18 cellular contexts compared by ENCODE assay signal in genomic region chr1:22978299-22978698, GRCh38. TPM values are rescaled to one million over a fixed set of nuclear protein-coding genes. Genes with fewer than 3 reads are reported as not detected.
DNase-seq lines count a peak whose midpoint lies in the region; ATAC-seq and TF ChIP-seq lines count a peak whose summit lies in the region.
"Had no signal": no experiment of that assay in that cellular context is flagged by ENCODE, and none has a peak within 500 bp of the region (broad histone marks: within the 10 kb centered on the region; RNA-seq: fewer than 3 reads in every experiment).

No MANE protein-coding gene starts in this region.

- no peaks in the 10 kb centered on the region for H3K9me3 ChIP-seq in tibial nerve
- H3K9me3 ChIP-seq in heart left ventricle = no peaks in the 10 kb centered on the region

- DNase-seq in Daoy (ENCODE audit: low read depth) = peak; percentile 49
- DNase-seq in M059J (ENCODE audit: low read depth) = peak; percentile 73
- peak; percentile 15 for DNase-seq in brain microvascular endothelial cell
- DNase-seq in kidney epithelial cell (ENCODE audit: low read depth) = peak; percentile 31
- no peak for DNase-seq in NCI-H82 treated with DMSO at 0.1 percent for 48 hours (lab: John Stamatoyannopoulos, UW; ENCODE audit: unreplicated experiment)
- DNase-seq in tibial nerve (ENCODE audit: low spot score in 2 of 2) = no peak
- DNase-seq in heart left ventricle = no peak
- DNase-seq: activated CD8-positive, alpha-beta T cell treated with anti-CD3 and anti-CD28 coated beads, Interleukin-2, amount 10 ng/mL, durations not matched to agents 7 days and 5 days; activated naive CD8-positive, alpha-beta T cell treated with anti-CD3 and anti-CD28 coated beads, Interleukin-2, amount 50 U/mL, for 24 hours; cerebellar nuclear complex; NCI-H1092 treated with DMSO at 0.1 percent for 48 hours; NCI-H2171 treated with DMSO at 0.1 percent for 48 hours; NK-92 treated with Interleukin-12 subunit alpha and Interleukin-12 subunit beta, amount 100 ng/mL, for 24 hours; right cardiac atrium; SHP77 treated with DMSO at 0.1 percent for 48 hours; T-helper 17 cell had no signal

- no peak overlapping the region for H3K4me3 ChIP-seq in brain microvascular endothelial cell (ENCODE audit: low read depth, low read length)
- no peak overlapping the region for H3K4me3 ChIP-seq in kidney epithelial cell (ENCODE audit: low read depth, low read length)
- H3K4me3 ChIP-seq in tibial nerve = no peak overlapping the region
- no peak overlapping the region for H3K4me3 ChIP-seq in heart left ventricle

- no peaks in the 10 kb centered on the region for H3K4me1 ChIP-seq in tibial nerve
- no peaks in the 10 kb centered on the region for H3K4me1 ChIP-seq in heart left ventricle

- TF ChIP-seq EP300 in tibial nerve (IDR thresholded peaks at IDR 0.05) = no peak

- H3K27me3 ChIP-seq in brain microvascular endothelial cell (replicated peaks) (no peaks in the 10 kb centered on the region), kidney epithelial cell (ENCODE audit: control insufficient read depth, insufficient read depth, low read length) (no peaks in the 10 kb centered on the region), tibial nerve (no peaks in the 10 kb centered on the region), heart left ventricle (peaks cover 0 to 16% (median 0%) of the 10 kb centered on the region in 9 donors)

- ATAC-seq in GM18502 (IDR thresholded peaks at IDR 0.05; ENCODE audit: poor library complexity, unreplicated experiment) (no peak), heart left ventricle (no peak)
- ATAC-seq: activated CD8-positive, alpha-beta T cell treated with anti-CD3 and anti-CD28 coated beads, Interleukin-2, amount 10 ng/mL, durations not matched to agents 7 days and 5 days; activated naive CD8-positive, alpha-beta T cell treated with anti-CD3 and anti-CD28 coated beads, Interleukin-2, amount 50 U/mL, for 24 hours; right cardiac atrium; T-helper 17 cell; WTC11 had no signal

- TF ChIP-seq CTCF in brain microvascular endothelial cell (IDR thresholded peaks at IDR 0.05; ENCODE audit: low read depth, low read length, missing control alignments) (no peak), kidney epithelial cell (IDR thresholded peaks at IDR 0.05; ENCODE audit: insufficient read depth, low read length, poor library complexity, severe bottlenecking) (no peak), tibial nerve (IDR thresholded peaks at IDR 0.05) (no peak), heart left ventricle (IDR thresholded peaks at IDR 0.05) (no peak)

- H3K36me3 ChIP-seq in brain microvascular endothelial cell (replicated peaks) (no peaks in the 10 kb centered on the region), kidney epithelial cell (ENCODE audit: control insufficient read depth, insufficient read depth, low read length) (no peaks in the 10 kb centered on the region), tibial nerve (no peaks in the 10 kb centered on the region), heart left ventricle (no peaks in the 10 kb centered on the region)

- intact Hi-C loops in heart left ventricle (cut with DNase I) = loop anchor here in 7 of 10 donors (5.0 to 10.0 kb wide), 6 partner anchors 107 to 297 kb away; no protein-coding TSS in a partner anchor

- WGBS in tibial nerve, 2 donors = 93 to 96% methylated on average over 3 of the region's 3 CpGs
- WGBS in heart left ventricle, 4 donors = 93 to 97% (median 95%) methylated on average over 3 of the region's 3 CpGs

- in situ Hi-C loops in brain microvascular endothelial cell (cut with HindIII; ENCODE audit: low pct_ligation_motif_present, low sequenced_read_pairs) = no loop called here

- TF ChIP-seq POLR2A in tibial nerve (IDR thresholded peaks at IDR 0.05) (no peak), heart left ventricle (IDR thresholded peaks at IDR 0.05) (no peak)

- H3K27ac ChIP-seq in brain microvascular endothelial cell (no peak overlapping the region), tibial nerve (no peak overlapping the region), heart left ventricle (no peak overlapping the region)

RNA-seq across cellular contexts. Expression of gene LACTBL1, which starts 5.6 kb away (rescaled TPM):
- not detected in 2 replicates for total RNA-seq in Daoy (2014; rRNA removed; shearing (Covaris generic))
- total RNA-seq in M059J (2014; rRNA removed; shearing (Covaris generic)) = not detected in 2 replicates
- total RNA-seq in kidney epithelial cell (not detected in 2 replicates), tibial nerve (not detected), heart left ventricle (not detected)
- not detected for polyA plus RNA-seq in heart left ventricle
- total RNA-seq: activated CD8-positive, alpha-beta T cell treated with anti-CD3 and anti-CD28 coated beads, Interleukin-2, amount 10 ng/mL, durations not matched to agents 7 days and 5 days; right cardiac atrium; T-helper 17 cell; WTC11 had no signal
- polyA plus RNA-seq: right cardiac atrium had no signal

RNA-seq across cellular contexts. Expression of gene TEX46, which starts 37.4 kb away (rescaled TPM):
- total RNA-seq in Daoy (2014; rRNA removed; shearing (Covaris generic)) = not detected in 2 replicates
- not detected in 2 replicates for total RNA-seq in M059J (2014; rRNA removed; shearing (Covaris generic))
- total RNA-seq in kidney epithelial cell = not detected in 2 replicates
- not detected for total RNA-seq in tibial nerve
- total RNA-seq in heart left ventricle = under 1 TPM in 1 of 9 donors, not detected in 8; 0.56 TPM
- not detected for polyA plus RNA-seq in heart left ventricle
- total RNA-seq: activated CD8-positive, alpha-beta T cell treated with anti-CD3 and anti-CD28 coated beads, Interleukin-2, amount 10 ng/mL, durations not matched to agents 7 days and 5 days; right cardiac atrium; T-helper 17 cell; WTC11 had no signal
- polyA plus RNA-seq: right cardiac atrium had no signal

RNA-seq across cellular contexts. Expression of gene KDM1A, which starts 41.0 kb away (rescaled TPM):
- total RNA-seq in Daoy (2014; rRNA removed; shearing (Covaris generic)) = 194 and 271 TPM in 2 replicates
- 98.5 and 143 TPM in 2 replicates for total RNA-seq in M059J (2014; rRNA removed; shearing (Covaris generic))
- 111 and 122 TPM in 2 replicates for total RNA-seq in kidney epithelial cell
- total RNA-seq in tibial nerve = 10 to 100 TPM; 44.4 to 56.5 (median 52.2) TPM
- total RNA-seq in heart left ventricle = 10 to 100 TPM; 27.2 to 37.2 (median 29.7) TPM
- 10 to 100 TPM; 14.8 to 32.8 TPM for polyA plus RNA-seq in heart left ventricle

Comparison
In these comparisons a context has a peak if more than half of its experiments do, and no peak if none do; other contexts are left out.
1. DNase-seq: peak in Daoy (single experiment), M059J (single experiment), brain microvascular endothelial cell (single experiment) and kidney epithelial cell (single experiment); none in NCI-H82 treated with DMSO at 0.1 percent for 48 hours (single experiment), tibial nerve (0 of 2) and heart left ventricle (0 of 5).